38 cellular contexts compared by ENCODE assay signal in genomic region chr20:19793716-19794115, GRCh38. TPM values are rescaled to one million over a fixed set of nuclear protein-coding genes. Genes with fewer than 3 reads are reported as not detected.
"Had no signal": no experiment of that assay in that cellular context is flagged by ENCODE, and none has a peak within 500 bp of the region (broad histone marks: within the 10 kb centered on the region; RNA-seq: fewer than 3 reads in every experiment).

No MANE protein-coding gene starts in this region.

- H3K9me3 Mint-ChIP-seq: activated CD4-positive, alpha-beta memory T cell treated with anti-CD3 and anti-CD28 coated beads, Interleukin-2, amount 10 ng/mL, durations not matched to agents 7 days and 5 days; activated naive CD4-positive, alpha-beta T cell treated with anti-CD3 and anti-CD28 coated beads, Interleukin-2, amount 50 U/mL, for 24 hours; activated naive CD8-positive, alpha-beta T cell treated with anti-CD3 and anti-CD28 coated beads, Interleukin-2, amount 10 ng/mL, durations not matched to agents 7 days and 5 days; activated naive CD8-positive, alpha-beta T cell treated with anti-CD3 and anti-CD28 coated beads, Interleukin-2, amount 50 U/mL, for 24 hours; activated T-cell treated with anti-CD3 and anti-CD28 coated beads, Interleukin-2, amount 50 U/mL, for 24 hours; activated T-helper 2 cell treated with anti-CD3 and anti-CD28 coated beads, Interferon-gamma antibody, Interleukin-2, Interleukin-4, amounts not matched to agents 10 μg/mL and 5 μg/mL and 100 μg/mL, durations not matched to agents 14 hours and 24 hours and 36 hours; T-helper 1 cell treated with Interleukin-12 subunit alpha and Interleukin-12 subunit beta and Interleukin-4 antibody, amounts not matched to agents 30 μg/mL and 1 μg/mL, for 36 hours; T-helper 2 cell treated with Interferon-gamma antibody and Interleukin-4, amounts not matched to agents 5 μg/mL and 100 μg/mL, for 36 hours had no signal

- H3K4me1 Mint-ChIP-seq: activated CD4-positive, alpha-beta memory T cell treated with anti-CD3 and anti-CD28 coated beads, Interleukin-2, amount 10 ng/mL, durations not matched to agents 7 days and 5 days; activated CD4-positive, alpha-beta T cell treated with anti-CD3 and anti-CD28 coated beads for 36 hours; activated CD4-positive, alpha-beta T cell treated with anti-CD3 and anti-CD28 coated beads, Interleukin-2, amount 10 ng/mL, durations not matched to agents 7 days and 5 days; activated CD8-positive, alpha-beta memory T cell treated with anti-CD3 and anti-CD28 coated beads, Interleukin-2, amount 10 ng/mL, durations not matched to agents 7 days and 5 days; activated naive CD4-positive, alpha-beta T cell treated with anti-CD3 and anti-CD28 coated beads, Interleukin-2, amount 10 ng/mL, durations not matched to agents 7 days and 5 days; activated naive CD4-positive, alpha-beta T cell treated with anti-CD3 and anti-CD28 coated beads, Interleukin-2, amount 50 U/mL, for 24 hours; activated naive CD8-positive, alpha-beta T cell treated with anti-CD3 and anti-CD28 coated beads, Interleukin-2, amount 10 ng/mL, durations not matched to agents 7 days and 5 days; activated naive CD8-positive, alpha-beta T cell treated with anti-CD3 and anti-CD28 coated beads, Interleukin-2, amount 50 U/mL, for 24 hours had no signal

- H3K9me3 ChIP-seq: body of pancreas had no signal

- ATAC-seq: activated CD4-positive, alpha-beta T cell treated with anti-CD3 and anti-CD28 coated beads for 36 hours; activated CD4-positive, CD25-positive, alpha-beta regulatory T cell treated with anti-CD3 and anti-CD28 coated beads, Interleukin-2, amount 50 U/mL, for 24 hours; activated CD8-positive, alpha-beta memory T cell treated with anti-CD3 and anti-CD28 coated beads, Interleukin-2, amount 10 ng/mL, durations not matched to agents 7 days and 5 days; activated CD8-positive, alpha-beta T cell treated with anti-CD3 and anti-CD28 coated beads, Interleukin-2, amount 10 ng/mL, durations not matched to agents 7 days and 5 days; activated naive CD8-positive, alpha-beta T cell treated with anti-CD3 and anti-CD28 coated beads, Interleukin-2, amount 50 U/mL, for 24 hours; body of pancreas; WTC11 had no signal

- DNase-seq: activated CD4-positive, alpha-beta memory T cell treated with anti-CD3 and anti-CD28 coated beads, Interleukin-2, amount 10 ng/mL, durations not matched to agents 7 days and 5 days; activated CD4-positive, alpha-beta T cell treated with anti-CD3 and anti-CD28 coated beads for 1 hour; activated CD4-positive, alpha-beta T cell treated with anti-CD3 and anti-CD28 coated beads for 36 hours; activated CD4-positive, alpha-beta T cell treated with anti-CD3 and anti-CD28 coated beads for 48 hours; activated CD4-positive, alpha-beta T cell treated with anti-CD3 and anti-CD28 coated beads, Interleukin-2, amount 10 ng/mL, durations not matched to agents 7 days and 5 days; activated CD4-positive, alpha-beta T cell treated with anti-CD3 and anti-CD28 coated beads, Interleukin-2, amount 50 U/mL, for 48 hours; activated CD4-positive, CD25-positive, alpha-beta regulatory T cell; activated CD8-positive, alpha-beta memory T cell treated with anti-CD3 and anti-CD28 coated beads for 24 hours; activated CD8-positive, alpha-beta memory T cell treated with anti-CD3 and anti-CD28 coated beads, Interleukin-2, amount 10 ng/mL, durations not matched to agents 7 days and 5 days; activated CD8-positive, alpha-beta memory T cell treated with anti-CD3 and anti-CD28 coated beads, Interleukin-2, amount 50 U/mL, for 48 hours; activated CD8-positive, alpha-beta T cell treated with anti-CD3 and anti-CD28 coated beads, Interleukin-2, amount 10 ng/mL, durations not matched to agents 7 days and 5 days; activated effector memory CD4-positive, alpha-beta T cell treated with Interleukin-2 at 50 U/mL for 16 hours; activated gamma-delta T cell; activated naive CD4-positive, alpha-beta T cell treated with anti-CD3 and anti-CD28 coated beads, Interleukin-2, amount 10 ng/mL, durations not matched to agents 7 days and 5 days; activated naive CD4-positive, alpha-beta T cell treated with Interleukin-2 at 50 U/mL for 16 hours; activated naive CD8-positive, alpha-beta T cell treated with anti-CD3 and anti-CD28 coated beads, Interleukin-2, amount 10 ng/mL, durations not matched to agents 7 days and 5 days; activated naive CD8-positive, alpha-beta T cell treated with anti-CD3 and anti-CD28 coated beads, Interleukin-2, amount 50 U/mL, for 24 hours; activated T-cell treated with anti-CD3 and anti-CD28 coated beads, Interleukin-2, amount 50 U/mL, for 24 hours; activated T-cell treated with anti-CD3 and anti-CD28 coated beads, Interleukin-2, amount 50 U/mL, for 48 hours; amygdala; anterior cingulate cortex; body of pancreas; brain microvascular endothelial cell; central memory CD4-positive, alpha-beta T cell; T-helper 1 cell; T-helper 2 cell; T-helper 9 cell; WERI-Rb-1 had no signal

- H3K27ac ChIP-seq: ascending aorta, body of pancreas, brain microvascular endothelial cell, breast epithelium, WERI-Rb-1 had no signal

- FAIRE-seq: TTC549 had no signal

- H3K27me3 ChIP-seq: ascending aorta, body of pancreas, brain microvascular endothelial cell, breast epithelium had no signal

- H3K4me1 ChIP-seq: ascending aorta, body of pancreas, breast epithelium had no signal

- H3K36me3 ChIP-seq: brain microvascular endothelial cell, breast epithelium, WERI-Rb-1 had no signal

- H3K4me3 Mint-ChIP-seq: activated CD4-positive, alpha-beta memory T cell treated with anti-CD3 and anti-CD28 coated beads, Interleukin-2, amount 10 ng/mL, durations not matched to agents 7 days and 5 days; activated CD4-positive, alpha-beta T cell treated with anti-CD3 and anti-CD28 coated beads for 36 hours; activated CD4-positive, alpha-beta T cell treated with anti-CD3 and anti-CD28 coated beads, Interleukin-2, amount 10 ng/mL, durations not matched to agents 7 days and 5 days; activated CD8-positive, alpha-beta memory T cell treated with anti-CD3 and anti-CD28 coated beads, Interleukin-2, amount 10 ng/mL, durations not matched to agents 7 days and 5 days; activated CD8-positive, alpha-beta T cell treated with anti-CD3 and anti-CD28 coated beads, Interleukin-2, amount 10 ng/mL, durations not matched to agents 7 days and 5 days; activated naive CD4-positive, alpha-beta T cell treated with anti-CD3 and anti-CD28 coated beads, Interleukin-2, amount 10 ng/mL, durations not matched to agents 7 days and 5 days; activated naive CD4-positive, alpha-beta T cell treated with anti-CD3 and anti-CD28 coated beads, Interleukin-2, amount 50 U/mL, for 24 hours; activated naive CD8-positive, alpha-beta T cell; activated naive CD8-positive, alpha-beta T cell treated with anti-CD3 and anti-CD28 coated beads, Interleukin-2, amount 10 ng/mL, durations not matched to agents 7 days and 5 days; activated naive CD8-positive, alpha-beta T cell treated with anti-CD3 and anti-CD28 coated beads, Interleukin-2, amount 50 U/mL, for 24 hours; activated T-cell treated with anti-CD3 and anti-CD28 coated beads, Interleukin-2, amount 50 U/mL, for 24 hours; T-helper 1 cell treated with Interleukin-12 subunit alpha and Interleukin-12 subunit beta and Interleukin-4 antibody, amounts not matched to agents 30 μg/mL and 1 μg/mL, for 36 hours; T-helper 2 cell treated with Interferon-gamma antibody and Interleukin-4, amounts not matched to agents 5 μg/mL and 100 μg/mL, for 36 hours; WTC11 had no signal

- H3K4me3 ChIP-seq: ascending aorta, body of pancreas, breast epithelium had no signal

- H3K27ac Mint-ChIP-seq: activated CD4-positive, alpha-beta memory T cell treated with anti-CD3 and anti-CD28 coated beads, Interleukin-2, amount 10 ng/mL, durations not matched to agents 7 days and 5 days; activated CD4-positive, alpha-beta T cell treated with anti-CD3 and anti-CD28 coated beads for 36 hours; activated CD4-positive, alpha-beta T cell treated with anti-CD3 and anti-CD28 coated beads, Interleukin-2, amount 10 ng/mL, durations not matched to agents 7 days and 5 days; activated CD8-positive, alpha-beta memory T cell treated with anti-CD3 and anti-CD28 coated beads, Interleukin-2, amount 10 ng/mL, durations not matched to agents 7 days and 5 days; activated CD8-positive, alpha-beta T cell treated with anti-CD3 and anti-CD28 coated beads, Interleukin-2, amount 10 ng/mL, durations not matched to agents 7 days and 5 days; activated naive CD4-positive, alpha-beta T cell treated with anti-CD3 and anti-CD28 coated beads, Interleukin-2, amount 10 ng/mL, durations not matched to agents 7 days and 5 days; activated naive CD4-positive, alpha-beta T cell treated with anti-CD3 and anti-CD28 coated beads, Interleukin-2, amount 50 U/mL, for 24 hours; activated naive CD8-positive, alpha-beta T cell; activated naive CD8-positive, alpha-beta T cell treated with anti-CD3 and anti-CD28 coated beads, Interleukin-2, amount 10 ng/mL, durations not matched to agents 7 days and 5 days; activated naive CD8-positive, alpha-beta T cell treated with anti-CD3 and anti-CD28 coated beads, Interleukin-2, amount 50 U/mL, for 24 hours; activated T-cell treated with anti-CD3 and anti-CD28 coated beads, Interleukin-2, amount 50 U/mL, for 24 hours; activated T-helper 2 cell treated with anti-CD3 and anti-CD28 coated beads, Interferon-gamma antibody, Interleukin-2, Interleukin-4, amounts not matched to agents 10 μg/mL and 5 μg/mL and 100 μg/mL, durations not matched to agents 14 hours and 24 hours and 36 hours; T-helper 1 cell treated with Interleukin-12 subunit alpha and Interleukin-12 subunit beta and Interleukin-4 antibody, amounts not matched to agents 30 μg/mL and 1 μg/mL, for 36 hours; T-helper 2 cell treated with Interferon-gamma antibody and Interleukin-4, amounts not matched to agents 5 μg/mL and 100 μg/mL, for 36 hours; WTC11 had no signal

- H3K36me3 Mint-ChIP-seq: activated CD8-positive, alpha-beta memory T cell treated with anti-CD3 and anti-CD28 coated beads, Interleukin-2, amount 10 ng/mL, durations not matched to agents 7 days and 5 days; activated naive CD4-positive, alpha-beta T cell treated with anti-CD3 and anti-CD28 coated beads, Interleukin-2, amount 10 ng/mL, durations not matched to agents 7 days and 5 days; activated naive CD4-positive, alpha-beta T cell treated with anti-CD3 and anti-CD28 coated beads, Interleukin-2, amount 50 U/mL, for 24 hours; activated naive CD8-positive, alpha-beta T cell; activated naive CD8-positive, alpha-beta T cell treated with anti-CD3 and anti-CD28 coated beads, Interleukin-2, amount 10 ng/mL, durations not matched to agents 7 days and 5 days; WTC11 had no signal

RNA-seq across cellular contexts. Expression of gene RIN2, which starts 35.7 kb away (rescaled TPM):
- total RNA-seq: activated CD4-positive, alpha-beta memory T cell treated with anti-CD3 and anti-CD28 coated beads, Interleukin-2, amount 10 ng/mL, durations not matched to agents 7 days and 5 days; activated CD4-positive, alpha-beta T cell treated with anti-CD3 and anti-CD28 coated beads for 36 hours; activated CD4-positive, alpha-beta T cell treated with anti-CD3 and anti-CD28 coated beads, Interleukin-2, amount 10 ng/mL, durations not matched to agents 7 days and 5 days; activated CD8-positive, alpha-beta memory T cell treated with anti-CD3 and anti-CD28 coated beads, Interleukin-2, amount 10 ng/mL, durations not matched to agents 7 days and 5 days; activated CD8-positive, alpha-beta T cell treated with anti-CD3 and anti-CD28 coated beads, Interleukin-2, amount 10 ng/mL, durations not matched to agents 7 days and 5 days; activated T-helper 2 cell treated with anti-CD3 and anti-CD28 coated beads, Interferon-gamma antibody, Interleukin-2, Interleukin-4, amounts not matched to agents 10 μg/mL and 5 μg/mL and 100 μg/mL, durations not matched to agents 14 hours and 24 hours and 36 hours had no signal
